Comparison of ENCODE assay signal across 15 cellular contexts in genomic region chr17:77740481-77740880, GRCh38.
"Had no signal": no experiment of that assay in that cellular context is flagged by ENCODE, and none has a peak within 500 bp of the region (broad histone marks: within the 10 kb centered on the region; RNA-seq: fewer than 3 reads in every experiment).

No MANE protein-coding gene starts in this region.

- H3K36me3 ChIP-seq: colonic mucosa, heart left ventricle, sigmoid colon, stomach, thyroid gland, upper lobe of left lung had no signal

- H3K4me1 ChIP-seq: colonic mucosa had no signal

- H3K4me3 ChIP-seq: colonic mucosa, heart left ventricle, mucosa of descending colon, sigmoid colon, skin epidermis, stomach, thyroid gland, upper lobe of left lung had no signal

- H3K27ac ChIP-seq: colonic mucosa, sigmoid colon, skin epidermis, stomach, thyroid gland, upper lobe of left lung had no signal

- DNase-seq: foreskin melanocyte; heart left ventricle; hippocampal formation; kidney glomerular epithelial cell; mammary epithelial cell; stimulated activated CD4-positive, alpha-beta T cell treated with anti-CD3 and anti-CD28 coated beads, Interleukin-12 subunit alpha, Interleukin-12 subunit beta, amount 100 ng/mL, for 4 hours; stomach; substantia nigra; thyroid gland had no signal

- ATAC-seq: heart left ventricle, mucosa of descending colon had no signal

- H3K27me3 ChIP-seq: heart left ventricle, sigmoid colon, stomach, thyroid gland, upper lobe of left lung had no signal

- H3K9me3 ChIP-seq: colonic mucosa, heart left ventricle, sigmoid colon, thyroid gland, upper lobe of left lung had no signal

- H3K4me3 Mint-ChIP-seq: naive thymus-derived CD8-positive, alpha-beta T cell had no signal
